In the genomic region with DNA sequence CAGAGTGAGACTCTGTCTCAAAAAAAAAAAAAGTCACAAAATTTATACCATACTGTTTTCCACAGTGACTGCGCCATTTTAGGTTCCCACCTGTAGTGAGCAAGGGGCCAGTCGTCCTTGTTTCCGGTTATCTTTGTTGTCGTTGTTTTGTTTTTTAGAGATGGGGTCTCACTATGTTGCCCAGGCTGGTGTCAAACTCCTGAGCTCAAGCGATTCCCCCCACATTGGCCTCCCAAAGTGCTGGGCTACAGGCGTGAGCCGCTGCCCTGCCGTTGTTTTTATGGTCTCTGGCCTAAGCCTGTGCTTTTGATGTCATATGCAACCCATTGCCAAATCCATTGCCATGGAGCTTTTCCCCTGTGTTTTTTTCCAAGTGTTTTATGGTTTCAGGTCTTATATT, we compare ENCODE assay signal across 26 cellular contexts. TPM values are rescaled to one million over a fixed set of nuclear protein-coding genes. Genes with fewer than 3 reads are reported as not detected.
DNase-seq lines count a peak whose midpoint lies in the region; ATAC-seq and TF ChIP-seq lines count a peak whose summit lies in the region.
"Had no signal": no experiment of that assay in that cellular context is flagged by ENCODE, and none has a peak within 500 bp of the region (broad histone marks: within the 10 kb centered on the region; RNA-seq: fewer than 3 reads in every experiment).

No MANE protein-coding gene starts in this region.

- ATAC-seq in activated naive CD8-positive, alpha-beta T cell treated with anti-CD3 and anti-CD28 coated beads, Interleukin-2, amount 10 ng/mL, durations not matched to agents 7 days and 5 days (ENCODE audit: low read depth), result no peak
- ATAC-seq in activated naive CD8-positive, alpha-beta T cell treated with anti-CD3 and anti-CD28 coated beads, Interleukin-2, amount 50 U/mL, for 24 hours, result no peak
- no peak for ATAC-seq in activated T-helper 17 cell treated with anti-CD3 and anti-CD28 coated beads, Interleukin-2, amount 50 U/mL, for 72 hours (replicated peaks)
- no peak for ATAC-seq in naive thymus-derived CD8-positive, alpha-beta T cell
- ATAC-seq: lower lobe of right lung, Right ventricle myocardium inferior had no signal

- DNase-seq in activated naive CD8-positive, alpha-beta T cell treated with anti-CD3 and anti-CD28 coated beads, Interleukin-2, amount 10 ng/mL, durations not matched to agents 7 days and 5 days, result no peak
- DNase-seq in activated naive CD8-positive, alpha-beta T cell treated with anti-CD3 and anti-CD28 coated beads, Interleukin-2, amount 50 U/mL, for 24 hours, result no peak
- DNase-seq in naive thymus-derived CD8-positive, alpha-beta T cell, result no peak
- DNase-seq in thyroid gland (no peak), dedifferentiated amniotic fluid mesenchymal stem cell (ENCODE audit: extremely low spot score) (no peak), brain microvascular endothelial cell (no peak), midbrain (lab: John Stamatoyannopoulos, UW) (no peak)
- DNase-seq: ACHN; activated CD4-positive, alpha-beta T cell treated with anti-CD3 and anti-CD28 coated beads, Interleukin-2, amount 50 U/mL, for 1 hour; activated gamma-delta T cell treated with Interleukin-2 at 50 U/mL for 16 hours; central memory CD4-positive, alpha-beta T cell; H7; kidney; lower lobe of right lung; NCI-H1417; NCI-H2081 treated with DMSO at 0.1 percent for 48 hours; OCI-M1; stimulated activated CD4-positive, alpha-beta T cell treated with anti-CD3 and anti-CD28 coated beads, Interleukin-2, amount 100 ng/mL, for 24 hours; uterus had no signal

- H3K36me3 ChIP-seq in thyroid gland (no peaks in the 10 kb centered on the region), brain microvascular endothelial cell (replicated peaks) (peaks cover 11% of the 10 kb centered on the region)
- H3K36me3 ChIP-seq: uterus had no signal

- H3K27me3 ChIP-seq in thyroid gland, result no peaks in the 10 kb centered on the region
- no peaks in the 10 kb centered on the region for H3K27me3 ChIP-seq in brain microvascular endothelial cell (replicated peaks)
- H3K27me3 ChIP-seq: neutrophil, suprapubic skin, uterus had no signal

- 96 to 99% methylated on average over 8 of the region's 8 CpGs for WGBS in thyroid gland, 2 donors

- POLR2A ChIA-PET in activated naive CD8-positive, alpha-beta T cell treated with anti-CD3 and anti-CD28 coated beads, Interleukin-2, amount 10 ng/mL, durations not matched to agents 7 days and 5 days (lab: Charles Lee), result interaction anchor here (0.7 kb wide), 1 partner anchor 49 kb away, joined by 6 read pairs; no protein-coding TSS in a partner anchor
- POLR2A ChIA-PET in naive thymus-derived CD8-positive, alpha-beta T cell (lab: Charles Lee), result no interaction called here

- peaks cover 28% of the 10 kb centered on the region for H3K4me1 Mint-ChIP-seq in activated naive CD8-positive, alpha-beta T cell treated with anti-CD3 and anti-CD28 coated beads, Interleukin-2, amount 10 ng/mL, durations not matched to agents 7 days and 5 days
- H3K4me1 Mint-ChIP-seq in activated naive CD8-positive, alpha-beta T cell treated with anti-CD3 and anti-CD28 coated beads, Interleukin-2, amount 50 U/mL, for 24 hours, result peaks cover 42% of the 10 kb centered on the region
- H3K4me1 Mint-ChIP-seq in activated T-helper 17 cell treated with anti-CD3 and anti-CD28 coated beads, Interleukin-2, amount 50 U/mL, for 72 hours, result peaks cover 46% of the 10 kb centered on the region
- peaks cover 24 to 47% (median 36%) of the 10 kb centered on the region in 4 donors for H3K4me1 Mint-ChIP-seq in naive thymus-derived CD8-positive, alpha-beta T cell

- no peak overlapping the region for H3K4me3 ChIP-seq in thyroid gland (replicated peaks in 1 of 3)
- no peak overlapping the region for H3K4me3 ChIP-seq in brain microvascular endothelial cell (ENCODE audit: low read depth, low read length)
- H3K4me3 ChIP-seq: lower lobe of right lung, skin epidermis, suprapubic skin, uterus had no signal

- H3K27ac Mint-ChIP-seq in activated naive CD8-positive, alpha-beta T cell treated with anti-CD3 and anti-CD28 coated beads, Interleukin-2, amount 10 ng/mL, durations not matched to agents 7 days and 5 days, result no peak overlapping the region
- H3K27ac Mint-ChIP-seq in activated naive CD8-positive, alpha-beta T cell treated with anti-CD3 and anti-CD28 coated beads, Interleukin-2, amount 50 U/mL, for 24 hours, result no peak overlapping the region
- H3K27ac Mint-ChIP-seq in activated T-helper 17 cell treated with anti-CD3 and anti-CD28 coated beads, Interleukin-2, amount 50 U/mL, for 72 hours, result peak overlapping the region; percentile 68
- peak overlapping the region in 1 of 10 donors; percentile 31 for H3K27ac Mint-ChIP-seq in naive thymus-derived CD8-positive, alpha-beta T cell
- H3K27ac Mint-ChIP-seq: T-helper 2 cell treated with Interferon-gamma antibody and Interleukin-4, amounts not matched to agents 5 μg/mL and 100 μg/mL, for 36 hours had no signal

- no peak for TF ChIP-seq CTCF in thyroid gland (IDR thresholded peaks at IDR 0.05)
- TF ChIP-seq CTCF in brain microvascular endothelial cell (IDR thresholded peaks at IDR 0.05; ENCODE audit: low read depth, low read length, missing control alignments), result no peak

- H3K9me3 Mint-ChIP-seq in activated naive CD8-positive, alpha-beta T cell treated with anti-CD3 and anti-CD28 coated beads, Interleukin-2, amount 10 ng/mL, durations not matched to agents 7 days and 5 days, result no peaks in the 10 kb centered on the region
- no peaks in the 10 kb centered on the region for H3K9me3 Mint-ChIP-seq in activated naive CD8-positive, alpha-beta T cell treated with anti-CD3 and anti-CD28 coated beads, Interleukin-2, amount 50 U/mL, for 24 hours
- H3K9me3 Mint-ChIP-seq in activated T-helper 17 cell treated with anti-CD3 and anti-CD28 coated beads, Interleukin-2, amount 50 U/mL, for 72 hours, result no peaks in the 10 kb centered on the region
- H3K9me3 Mint-ChIP-seq in naive thymus-derived CD8-positive, alpha-beta T cell, result no peaks in the 10 kb centered on the region
- H3K9me3 Mint-ChIP-seq: T-helper 2 cell treated with Interferon-gamma antibody and Interleukin-4, amounts not matched to agents 5 μg/mL and 100 μg/mL, for 36 hours had no signal

- intact Hi-C loops in thyroid gland (cut with DNase I), result no loop called here

- H3K27ac ChIP-seq in thyroid gland, result peak overlapping the region; percentile 81 to 93 (median 92)
- no peak overlapping the region for H3K27ac ChIP-seq in brain microvascular endothelial cell
- H3K27ac ChIP-seq: lower lobe of right lung, neutrophil, skin epidermis, suprapubic skin, uterus, VCaP had no signal

- H3K27me3 Mint-ChIP-seq in activated naive CD8-positive, alpha-beta T cell treated with anti-CD3 and anti-CD28 coated beads, Interleukin-2, amount 10 ng/mL, durations not matched to agents 7 days and 5 days, result no peaks in the 10 kb centered on the region
- H3K27me3 Mint-ChIP-seq in activated naive CD8-positive, alpha-beta T cell treated with anti-CD3 and anti-CD28 coated beads, Interleukin-2, amount 50 U/mL, for 24 hours, result no peaks in the 10 kb centered on the region
- H3K27me3 Mint-ChIP-seq in activated T-helper 17 cell treated with anti-CD3 and anti-CD28 coated beads, Interleukin-2, amount 50 U/mL, for 72 hours, result no peaks in the 10 kb centered on the region
- H3K27me3 Mint-ChIP-seq in naive thymus-derived CD8-positive, alpha-beta T cell, result no peaks in the 10 kb centered on the region

- peaks cover 40% of the 10 kb centered on the region for H3K36me3 Mint-ChIP-seq in activated naive CD8-positive, alpha-beta T cell treated with anti-CD3 and anti-CD28 coated beads, Interleukin-2, amount 10 ng/mL, durations not matched to agents 7 days and 5 days
- peaks cover 50% of the 10 kb centered on the region for H3K36me3 Mint-ChIP-seq in activated naive CD8-positive, alpha-beta T cell treated with anti-CD3 and anti-CD28 coated beads, Interleukin-2, amount 50 U/mL, for 24 hours (ENCODE audit: low read depth)
- H3K36me3 Mint-ChIP-seq in activated T-helper 17 cell treated with anti-CD3 and anti-CD28 coated beads, Interleukin-2, amount 50 U/mL, for 72 hours (ENCODE audit: low read depth), result peaks cover 82% of the 10 kb centered on the region
- peaks cover 6 to 64% (median 14%) of the 10 kb centered on the region in 3 donors for H3K36me3 Mint-ChIP-seq in naive thymus-derived CD8-positive, alpha-beta T cell

- in situ Hi-C loops in brain microvascular endothelial cell (cut with HindIII; ENCODE audit: low pct_ligation_motif_present, low sequenced_read_pairs), result no loop called here

- TF ChIP-seq POLR2A in thyroid gland (IDR thresholded peaks at IDR 0.05), result no peak

- peaks cover 43 to 54% of the 10 kb centered on the region in 2 donors for H3K4me1 ChIP-seq in thyroid gland

- H3K9me3 ChIP-seq in thyroid gland, result no peaks in the 10 kb centered on the region
- H3K9me3 ChIP-seq: lower lobe of right lung, neutrophil, suprapubic skin, uterus had no signal

- H3K4me3 Mint-ChIP-seq in activated naive CD8-positive, alpha-beta T cell treated with anti-CD3 and anti-CD28 coated beads, Interleukin-2, amount 10 ng/mL, durations not matched to agents 7 days and 5 days, result peak overlapping the region; percentile 22
- no peak overlapping the region for H3K4me3 Mint-ChIP-seq in activated naive CD8-positive, alpha-beta T cell treated with anti-CD3 and anti-CD28 coated beads, Interleukin-2, amount 50 U/mL, for 24 hours
- peak overlapping the region; percentile 39 for H3K4me3 Mint-ChIP-seq in activated T-helper 17 cell treated with anti-CD3 and anti-CD28 coated beads, Interleukin-2, amount 50 U/mL, for 72 hours
- peak overlapping the region in 6 of 10 donors; percentile 20 to 66 (median 36) for H3K4me3 Mint-ChIP-seq in naive thymus-derived CD8-positive, alpha-beta T cell

RNA-seq across cellular contexts. Expression of gene UPF3A, which starts 3.3 kb away (rescaled TPM):
- 10 to 100 TPM; 63.8 to 68.7 TPM for total RNA-seq in activated naive CD8-positive, alpha-beta T cell treated with anti-CD3 and anti-CD28 coated beads, Interleukin-2, amount 10 ng/mL, durations not matched to agents 7 days and 5 days
- total RNA-seq in activated T-helper 17 cell treated with anti-CD3 and anti-CD28 coated beads, Interleukin-2, amount 50 U/mL, for 72 hours, result 10 to 100 TPM; 45.7 to 60.4 TPM
- total RNA-seq in naive thymus-derived CD8-positive, alpha-beta T cell, result 100 to 1,000 TPM; 106 to 111 TPM
- 10 to 100 TPM; 17.7 to 35.4 (median 20.9) TPM for polyA plus RNA-seq in naive thymus-derived CD8-positive, alpha-beta T cell
- 10 to 100 TPM; 58.8 to 81.9 (median 70.1) TPM for total RNA-seq in thyroid gland

RNA-seq across cellular contexts. Expression of gene CHAMP1, which starts 29.6 kb away (rescaled TPM):
- 10 to 100 TPM; 30.5 to 30.8 TPM for total RNA-seq in activated naive CD8-positive, alpha-beta T cell treated with anti-CD3 and anti-CD28 coated beads, Interleukin-2, amount 10 ng/mL, durations not matched to agents 7 days and 5 days
- 10 to 100 TPM; 26.6 to 34.6 TPM for total RNA-seq in activated T-helper 17 cell treated with anti-CD3 and anti-CD28 coated beads, Interleukin-2, amount 50 U/mL, for 72 hours
- 10 to 100 TPM; 20.1 to 27.3 TPM for total RNA-seq in naive thymus-derived CD8-positive, alpha-beta T cell
- polyA plus RNA-seq in naive thymus-derived CD8-positive, alpha-beta T cell, result 1 to 10 TPM; 4.4 to 7.5 (median 5.5) TPM
- 10 to 100 TPM; 15.6 to 32.1 (median 18.0) TPM for total RNA-seq in thyroid gland

RNA-seq across cellular contexts. Expression of gene CDC16, which starts 50.0 kb away (rescaled TPM):
- 10 to 100 TPM; 91.1 to 99.7 TPM for total RNA-seq in activated naive CD8-positive, alpha-beta T cell treated with anti-CD3 and anti-CD28 coated beads, Interleukin-2, amount 10 ng/mL, durations not matched to agents 7 days and 5 days
- 100 to 1,000 TPM in 1 of 2 donors, 10 to 100 TPM in 1; 61.9 to 100 TPM for total RNA-seq in activated T-helper 17 cell treated with anti-CD3 and anti-CD28 coated beads, Interleukin-2, amount 50 U/mL, for 72 hours
- 100 to 1,000 TPM; 134 to 143 TPM for total RNA-seq in naive thymus-derived CD8-positive, alpha-beta T cell
- 10 to 100 TPM; 12.9 to 19.6 (median 15.4) TPM for polyA plus RNA-seq in naive thymus-derived CD8-positive, alpha-beta T cell
- 10 to 100 TPM; 43.9 to 63.5 (median 55.5) TPM for total RNA-seq in thyroid gland
